16 cellular contexts compared by ENCODE assay signal in genomic region chr16:87844809-87845208, GRCh38. TPM values are rescaled to one million over a fixed set of nuclear protein-coding genes. Genes with fewer than 3 reads are reported as not detected.
DNase-seq lines count a peak whose midpoint lies in the region; ATAC-seq and TF ChIP-seq lines count a peak whose summit lies in the region.
"Had no signal": no experiment of that assay in that cellular context is flagged by ENCODE, and none has a peak within 500 bp of the region (broad histone marks: within the 10 kb centered on the region; RNA-seq: fewer than 3 reads in every experiment).

No MANE protein-coding gene starts in this region.

- H3K9me3 ChIP-seq in Karpas-422 (ENCODE audit: low read length): no peaks in the 10 kb centered on the region
- H3K9me3 ChIP-seq in psoas muscle: no peaks in the 10 kb centered on the region
- H3K9me3 ChIP-seq: ovary, thoracic aorta had no signal

- no peak overlapping the region for H3K9ac ChIP-seq in Karpas-422 (ENCODE audit: low read length)
- H3K9ac ChIP-seq: KMS-11 had no signal

- peaks cover 82% of the 10 kb centered on the region for H3K79me2 ChIP-seq in Karpas-422 (ENCODE audit: low read length)

- peaks cover 97% of the 10 kb centered on the region for H3K4me1 ChIP-seq in Karpas-422 (ENCODE audit: low read length)
- H3K4me1 ChIP-seq in psoas muscle: peaks cover 51% of the 10 kb centered on the region

- H3K27ac ChIP-seq in Karpas-422 (ENCODE audit: low read length) (peak overlapping the region; percentile 39; the same call in 1 of the 2 replicates), epithelial cell of prostate (peak overlapping the region; percentile 14), psoas muscle (peak overlapping the region; percentile 55)
- H3K27ac ChIP-seq: KMS-11, ovary, thoracic aorta had no signal

- peaks cover 98% of the 10 kb centered on the region for H4K20me1 ChIP-seq in Karpas-422 (ENCODE audit: insufficient read depth, low read depth, low read length)

- WGBS in psoas muscle, 3 donors: 42 to 48% (median 47%) methylated on average over 12 to 13 of the region's 13 CpGs

- ATAC-seq in psoas muscle (peak in 2 of 4 donors; percentile 7 to 8), left colon (no peak), HG02884 (IDR thresholded peaks at IDR 0.05; ENCODE audit: unreplicated experiment) (no peak)

- DNase-seq in D341Med (ENCODE audit: low spot score): peak; percentile 67
- DNase-seq in Karpas-422: no peak
- DNase-seq in epithelial cell of prostate (ENCODE audit: low read depth, low spot score): no peak
- no peak for DNase-seq in psoas muscle
- DNase-seq in left colon: no peak
- no peak for DNase-seq in NCI-H345 (lab: John Stamatoyannopoulos, UW)
- DNase-seq: activated CD8-positive, alpha-beta memory T cell treated with anti-CD3 and anti-CD28 coated beads for 24 hours; DMS79 treated with DMSO at 0.1 percent for 48 hours; foreskin fibroblast; stimulated activated CD4-positive, alpha-beta T cell treated with anti-CD3 and anti-CD28 coated beads, Interleukin-4, amount 100 ng/mL, for 24 hours; stimulated activated CD8-positive, alpha-beta memory T cell treated with anti-CD3 and anti-CD28 coated beads, Interleukin-4, amount 100 ng/mL, for 48 hours had no signal

- intact Hi-C loops in psoas muscle (cut with DNase I): no loop called here
- intact Hi-C loops in left colon (cut with DNase I, micrococcal nuclease): no loop called here

- no peaks in the 10 kb centered on the region for H3K9me2 ChIP-seq in Karpas-422 (replicated peaks; ENCODE audit: insufficient read depth, low read length)

- peaks cover 66% of the 10 kb centered on the region for H3K36me3 ChIP-seq in Karpas-422 (ENCODE audit: insufficient read depth, low read length)
- peaks cover 0 to 40% of the 10 kb centered on the region in 2 donors for H3K36me3 ChIP-seq in psoas muscle (ENCODE audit: insufficient read depth in 1 of 2, low read depth in 1 of 2)
- H3K36me3 ChIP-seq: ovary, thoracic aorta had no signal

- H3K4me3 ChIP-seq in Karpas-422 (ENCODE audit: low read length) (no peak overlapping the region), psoas muscle (no peak overlapping the region)
- H3K4me3 ChIP-seq: ovary, skin epidermis, thoracic aorta had no signal

- H3K27me3 ChIP-seq in Karpas-422 (ENCODE audit: low read length) (no peaks in the 10 kb centered on the region), psoas muscle (ENCODE audit: insufficient read depth in 3 of 3, low read length in 2 of 3) (no peaks in the 10 kb centered on the region)
- H3K27me3 ChIP-seq: ovary had no signal

- TF ChIP-seq CTCF in psoas muscle (IDR thresholded peaks at IDR 0.05): no peak

- H2AFZ ChIP-seq in Karpas-422 (ENCODE audit: low read length): no peak overlapping the region

- no peak overlapping the region for H3K4me2 ChIP-seq in Karpas-422 (ENCODE audit: low read depth, low read length, poor library complexity, severe bottlenecking)
- H3K4me2 ChIP-seq: KMS-11 had no signal

RNA-seq across cellular contexts. Expression of gene SLC7A5, which starts 24.5 kb away (rescaled TPM):
- 163 and 177 TPM in 2 replicates for total RNA-seq in Karpas-422 (2014; rRNA removed; shearing (Covaris generic); ENCODE audit: low replicate concordance)
- total RNA-seq in psoas muscle: 10 to 100 TPM in 3 of 4 donors, 1 to 10 TPM in 1; 9.8 to 63.6 (median 28.3) TPM
- polyA plus RNA-seq in psoas muscle: 10 to 100 TPM; 16.4 to 28.6 (median 20.2) TPM
- 10 to 100 TPM in 1 of 2 donors, 1 to 10 TPM in 1; 3.6 to 11.2 TPM for total RNA-seq in left colon
